In the genomic region with DNA sequence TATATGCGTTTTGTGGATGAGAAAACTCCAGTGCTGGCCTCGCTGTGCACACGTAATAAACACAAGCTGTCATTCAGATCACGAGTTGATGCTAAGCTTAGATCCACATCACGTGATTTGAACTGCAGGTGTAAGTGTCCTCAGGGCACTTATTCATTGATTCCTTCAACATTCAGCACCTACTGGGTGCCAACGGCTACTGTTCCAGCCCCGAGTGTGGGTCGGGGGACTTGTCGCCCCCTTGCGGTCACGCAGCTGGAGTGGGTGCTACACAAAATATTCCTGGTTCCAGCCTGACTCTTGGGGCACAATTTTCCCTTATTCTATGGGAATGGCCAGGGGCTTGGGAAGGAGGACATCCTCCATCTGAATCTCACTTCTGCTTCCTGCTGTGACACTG, we compare ENCODE assay signal across 9 cellular contexts. TPM values are rescaled to one million over a fixed set of nuclear protein-coding genes. Genes with fewer than 3 reads are reported as not detected.
DNase-seq lines count a peak whose midpoint lies in the region; ATAC-seq and TF ChIP-seq lines count a peak whose summit lies in the region.
"Had no signal": no experiment of that assay in that cellular context is flagged by ENCODE, and none has a peak within 500 bp of the region (broad histone marks: within the 10 kb centered on the region; RNA-seq: fewer than 3 reads in every experiment).

No MANE protein-coding gene starts in this region.

- H3K4me2 ChIP-seq in OCI-LY7 (ENCODE audit: low read length): no peak overlapping the region

- H3K27ac ChIP-seq in OCI-LY7 (ENCODE audit: low read depth, low read length, poor library complexity, severe bottlenecking) (no peak overlapping the region), foreskin keratinocyte (no peak overlapping the region)

- H3K4me3 Mint-ChIP-seq in stimulated activated naive CD8-positive, alpha-beta T cell treated with anti-CD3 and anti-CD28 coated beads, Interleukin-15, amount 100 ng/mL, for 72 hours: no peak overlapping the region

- H3K4me1 ChIP-seq in OCI-LY7 (ENCODE audit: insufficient read depth, low read length, poor library complexity, severe bottlenecking): peaks cover 8% of the 10 kb centered on the region
- peaks cover 26% of the 10 kb centered on the region for H3K4me1 ChIP-seq in foreskin keratinocyte

- H3K4me3 ChIP-seq in OCI-LY7 (ENCODE audit: low read depth, low read length, poor library complexity, severe bottlenecking): no peak overlapping the region

- no TSS peak for BruUV-seq in OCI-LY7 (replicated peaks; lab: Mats Ljungman, UMichigan)

- H3K36me3 ChIP-seq in OCI-LY7 (ENCODE audit: insufficient read depth, low read length): no peaks in the 10 kb centered on the region

- H3K27me3 ChIP-seq in foreskin keratinocyte: no peaks in the 10 kb centered on the region

- no peak overlapping the region for H3K27ac Mint-ChIP-seq in stimulated activated naive CD8-positive, alpha-beta T cell treated with anti-CD3 and anti-CD28 coated beads, Interleukin-15, amount 100 ng/mL, for 72 hours

- peak; percentile 36 for DNase-seq in stimulated activated naive CD8-positive, alpha-beta T cell treated with anti-CD3 and anti-CD28 coated beads, Interleukin-15, Interleukin-2, amounts not matched to agents 100 U/mL and 50 U/mL, for 24 hours
- no peak for DNase-seq in stimulated activated naive CD8-positive, alpha-beta T cell treated with anti-CD3 and anti-CD28 coated beads, Interleukin-15, amount 100 ng/mL, for 72 hours
- peak; percentile 61 for DNase-seq in OCI-LY7 (ENCODE audit: low spot score)
- DNase-seq in foreskin keratinocyte: peak in 1 of 2 donors; percentile 52
- no peak for DNase-seq in DMS79 (lab: John Stamatoyannopoulos, UW)
- no peak for DNase-seq in stimulated activated naive CD4-positive, alpha-beta T cell (lab: John Stamatoyannopoulos, UW)

- no peaks in the 10 kb centered on the region for H3K9me3 Mint-ChIP-seq in stimulated activated naive CD8-positive, alpha-beta T cell treated with anti-CD3 and anti-CD28 coated beads, Interleukin-15, amount 100 ng/mL, for 72 hours

- POLR2A ChIA-PET in OCI-LY7 (lab: Charles Lee): interaction anchor here (0.6 to 1.0 kb wide), 2 partner anchors 40 to 82 kb away, joined by 3 to 4 read pairs; no protein-coding TSS in a partner anchor

- TF ChIP-seq CTCF in OCI-LY7 (conservative IDR thresholded peaks at IDR 0.05; ENCODE audit: low read length) (peak; percentile 93), foreskin keratinocyte (conservative IDR thresholded peaks at IDR 0.05) (peak; percentile 62)

- H3K79me2 ChIP-seq in OCI-LY7 (ENCODE audit: insufficient read depth, low read depth, low read length): no peaks in the 10 kb centered on the region

- no peak overlapping the region for H2AFZ ChIP-seq in OCI-LY7 (ENCODE audit: low read length)

- H4K20me1 ChIP-seq in OCI-LY7 (ENCODE audit: insufficient read depth, low read length): no peaks in the 10 kb centered on the region

- intact Hi-C loops in OCI-LY7 (cut with micrococcal nuclease; ENCODE audit: unreplicated experiment): loop anchor here (1.0 to 5.0 kb wide), 4 partner anchors 31 to 59 kb away; no protein-coding TSS in a partner anchor

- H3K9me2 ChIP-seq in OCI-LY7 (ENCODE audit: insufficient read depth, low read length): no peaks in the 10 kb centered on the region

- no peak for ATAC-seq in stimulated activated naive CD8-positive, alpha-beta T cell treated with anti-CD3 and anti-CD28 coated beads, Interleukin-15, Interleukin-2, amounts not matched to agents 100 U/mL and 50 U/mL, for 24 hours
- ATAC-seq in stimulated activated naive CD8-positive, alpha-beta T cell treated with anti-CD3 and anti-CD28 coated beads, Interleukin-15, amount 100 ng/mL, for 72 hours: no peak
- ATAC-seq in foreskin keratinocyte: peak; percentile 6
- ATAC-seq in GM19455 (IDR thresholded peaks at IDR 0.05; ENCODE audit: unreplicated experiment): no peak
- no peak for ATAC-seq in HG03442 (IDR thresholded peaks at IDR 0.05; ENCODE audit: unreplicated experiment)
- ATAC-seq: left lobe of liver had no signal

- no peaks in the 10 kb centered on the region for H3K9me3 ChIP-seq in OCI-LY7 (ENCODE audit: low read length)

- H3K4me1 Mint-ChIP-seq in stimulated activated naive CD8-positive, alpha-beta T cell treated with anti-CD3 and anti-CD28 coated beads, Interleukin-15, amount 100 ng/mL, for 72 hours: peaks cover 27% of the 10 kb centered on the region

- H3K27me3 Mint-ChIP-seq in stimulated activated naive CD8-positive, alpha-beta T cell treated with anti-CD3 and anti-CD28 coated beads, Interleukin-15, amount 100 ng/mL, for 72 hours: peaks cover 23% of the 10 kb centered on the region

- CTCF ChIA-PET in OCI-LY7 (lab: Charles Lee; ENCODE audit: unreplicated experiment): interaction anchor here (0.6 to 1.9 kb wide), 6 partner anchors 14 to 60 kb away, joined by 3 to 7 read pairs (median 3); no protein-coding TSS in a partner anchor

RNA-seq across cellular contexts. Expression of gene GINS2, which starts 29.9 kb away (rescaled TPM):
- total RNA-seq in OCI-LY7 (2014; rRNA removed; shearing (Covaris generic)): 74.3 and 80.9 TPM in 2 replicates
- 140 and 142 TPM in 2 replicates for total RNA-seq in OCI-LY7 (2022)
- 27.1 and 28.4 TPM in 2 replicates for total RNA-seq in foreskin keratinocyte
- 37.7 and 37.8 TPM in 2 replicates for polyA plus RNA-seq in foreskin keratinocyte

RNA-seq across cellular contexts. Expression of gene C16orf74, which starts 32.2 kb away (rescaled TPM):
- 6.8 and 12.1 TPM in 2 replicates for total RNA-seq in OCI-LY7 (2014; rRNA removed; shearing (Covaris generic))
- total RNA-seq in OCI-LY7 (2022) (7.5 and 9.7 TPM in 2 replicates), foreskin keratinocyte (91.8 and 94.7 TPM in 2 replicates)
- 145 and 164 TPM in 2 replicates for polyA plus RNA-seq in foreskin keratinocyte

Comparison
In these comparisons a context has a peak if more than half of its experiments do, and no peak if none do; other contexts are left out.
1. DNase-seq: peak in stimulated activated naive CD8-positive, alpha-beta T cell treated with anti-CD3 and anti-CD28 coated beads, Interleukin-15, Interleukin-2, amounts not matched to agents 100 U/mL and 50 U/mL, for 24 hours (single experiment) and OCI-LY7 (single experiment); none in stimulated activated naive CD8-positive, alpha-beta T cell treated with anti-CD3 and anti-CD28 coated beads, Interleukin-15, amount 100 ng/mL, for 72 hours (0 of 2), DMS79 (single experiment) and stimulated activated naive CD4-positive, alpha-beta T cell (0 of 6).